In genomic region chr1:168693197-168693871, GRCh38 we compare ENCODE assay signal across 1 cellular context.
A peak's percentile ranks its signal among the peaks of the same experiment; 100 is the strongest.
TF ChIP-seq lines count a peak whose summit lies in the region.

No MANE protein-coding gene starts in this region.

TF ChIP-seq in HepG2, 621 proteins besides CTCF, POLR2A, EP300 and RAD21 (continued from another document and continues in another):
- TF ChIP-seq PRDM15 (CRISPR knock-in tag; IDR thresholded peaks at IDR 0.05) (no peak), AGO1 (IDR thresholded peaks at IDR 0.05; ENCODE audit: low read depth, low read length, poor library complexity, severe bottlenecking) (no peak), ZNF83 (CRISPR knock-in tag; IDR thresholded peaks at IDR 0.05; ENCODE audit: borderline replicate concordance) (no peak), SUZ12 (IDR thresholded peaks at IDR 0.05; ENCODE audit: low read depth, low read length) (no peak), ATF7 (IDR thresholded peaks at IDR 0.05) (no peak), ATF7 (CRISPR knock-in tag; IDR thresholded peaks at IDR 0.05) (no peak), ZNF276 (CRISPR knock-in tag; IDR thresholded peaks at IDR 0.05; ENCODE audit: low read depth) (no peak), SNAPC4 (CRISPR knock-in tag; IDR thresholded peaks at IDR 0.05) (no peak), ZNF326 (CRISPR knock-in tag; IDR thresholded peaks at IDR 0.05; ENCODE audit: borderline replicate concordance) (no peak), PAWR (CRISPR knock-in tag; IDR thresholded peaks at IDR 0.05; ENCODE audit: borderline replicate concordance) (no peak), ZNF605 (CRISPR knock-in tag; IDR thresholded peaks at IDR 0.05) (no peak), ZNF678 (CRISPR knock-in tag; IDR thresholded peaks at IDR 0.05) (no peak), PPARG (CRISPR knock-in tag; conservative IDR thresholded peaks at IDR 0.05) (peak; percentile 99), TOPORS (CRISPR knock-in tag; IDR thresholded peaks at IDR 0.05) (no peak), SALL1 (CRISPR knock-in tag; IDR thresholded peaks at IDR 0.05) (peak; percentile 69; the same call in 1 of the 2 replicates), TBX3 (IDR thresholded peaks at IDR 0.05; ENCODE audit: borderline replicate concordance) (peak; percentile 46; the same call in 1 of the 2 replicates), KDM4B (CRISPR knock-in tag; IDR thresholded peaks at IDR 0.05) (no peak), SNAPC5 (CRISPR knock-in tag; IDR thresholded peaks at IDR 0.05; ENCODE audit: borderline replicate concordance) (no peak), ZFP1 (CRISPR knock-in tag; IDR thresholded peaks at IDR 0.05) (peak; percentile 60; the same call in 1 of the 2 replicates), RBFOX2 (IDR thresholded peaks at IDR 0.05; ENCODE audit: low read depth, low read length) (no peak), WIZ (CRISPR knock-in tag; IDR thresholded peaks at IDR 0.05) (no peak), ZNF576 (CRISPR knock-in tag; IDR thresholded peaks at IDR 0.05) (no peak), ZNF205 (CRISPR knock-in tag; IDR thresholded peaks at IDR 0.05) (no peak), SMC3 (IDR thresholded peaks at IDR 0.05; ENCODE audit: low read length) (no peak), ZNF121 (CRISPR knock-in tag; IDR thresholded peaks at IDR 0.05) (no peak), ZIK1 (CRISPR knock-in tag; IDR thresholded peaks at IDR 0.05; ENCODE audit: borderline replicate concordance, low read depth) (no peak), SP2 (CRISPR knock-in tag; IDR thresholded peaks at IDR 0.05) (no peak), ZNF674 (CRISPR knock-in tag; IDR thresholded peaks at IDR 0.05; ENCODE audit: low read depth) (no peak), PRMT3 (CRISPR knock-in tag; IDR thresholded peaks at IDR 0.05; ENCODE audit: borderline replicate concordance, low read depth) (no peak), TP53 (CRISPR knock-in tag; conservative IDR thresholded peaks at IDR 0.05) (no peak), CHD4 (IDR thresholded peaks at IDR 0.05; ENCODE audit: borderline replicate concordance, low read length) (peak; percentile 53; the same call in 1 of the 2 replicates), ZNF251 (CRISPR knock-in tag; IDR thresholded peaks at IDR 0.05) (no peak), CCDC6 (CRISPR knock-in tag; IDR thresholded peaks at IDR 0.05) (no peak), ZNF160 (CRISPR knock-in tag; IDR thresholded peaks at IDR 0.05) (no peak)
- TF ChIP-seq, protein P1, sequence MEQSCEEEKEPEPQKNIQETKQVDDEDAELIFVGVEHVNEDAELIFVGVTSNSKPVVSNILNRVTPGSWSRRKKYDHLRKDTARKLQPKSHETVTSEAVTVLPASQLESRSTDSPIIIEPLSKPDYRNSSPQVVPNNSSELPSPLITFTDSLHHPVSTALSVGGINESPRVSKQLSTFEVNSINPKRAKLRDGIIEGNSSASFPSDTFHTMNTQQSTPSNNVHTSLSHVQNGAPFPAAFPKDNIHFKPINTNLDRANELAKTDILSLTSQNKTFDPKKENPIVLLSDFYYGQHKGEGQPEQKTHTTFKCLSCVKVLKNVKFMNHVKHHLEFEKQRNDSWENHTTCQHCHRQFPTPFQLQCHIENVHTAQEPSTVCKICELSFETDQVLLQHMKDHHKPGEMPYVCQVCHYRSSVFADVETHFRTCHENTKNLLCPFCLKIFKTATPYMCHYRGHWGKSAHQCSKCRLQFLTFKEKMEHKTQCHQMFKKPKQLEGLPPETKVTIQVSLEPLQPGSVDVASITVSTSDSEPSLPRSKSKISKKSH (CRISPR knock-in tag; IDR thresholded peaks at IDR 0.05; ENCODE audit: borderline replicate concordance) = no peak
- TF ChIP-seq, protein P2, sequence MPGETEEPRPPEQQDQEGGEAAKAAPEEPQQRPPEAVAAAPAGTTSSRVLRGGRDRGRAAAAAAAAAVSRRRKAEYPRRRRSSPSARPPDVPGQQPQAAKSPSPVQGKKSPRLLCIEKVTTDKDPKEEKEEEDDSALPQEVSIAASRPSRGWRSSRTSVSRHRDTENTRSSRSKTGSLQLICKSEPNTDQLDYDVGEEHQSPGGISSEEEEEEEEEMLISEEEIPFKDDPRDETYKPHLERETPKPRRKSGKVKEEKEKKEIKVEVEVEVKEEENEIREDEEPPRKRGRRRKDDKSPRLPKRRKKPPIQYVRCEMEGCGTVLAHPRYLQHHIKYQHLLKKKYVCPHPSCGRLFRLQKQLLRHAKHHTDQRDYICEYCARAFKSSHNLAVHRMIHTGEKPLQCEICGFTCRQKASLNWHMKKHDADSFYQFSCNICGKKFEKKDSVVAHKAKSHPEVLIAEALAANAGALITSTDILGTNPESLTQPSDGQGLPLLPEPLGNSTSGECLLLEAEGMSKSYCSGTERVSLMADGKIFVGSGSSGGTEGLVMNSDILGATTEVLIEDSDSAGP (CRISPR knock-in tag; IDR thresholded peaks at IDR 0.05; ENCODE audit: borderline replicate concordance) = no peak
- TF ChIP-seq, protein P3, sequence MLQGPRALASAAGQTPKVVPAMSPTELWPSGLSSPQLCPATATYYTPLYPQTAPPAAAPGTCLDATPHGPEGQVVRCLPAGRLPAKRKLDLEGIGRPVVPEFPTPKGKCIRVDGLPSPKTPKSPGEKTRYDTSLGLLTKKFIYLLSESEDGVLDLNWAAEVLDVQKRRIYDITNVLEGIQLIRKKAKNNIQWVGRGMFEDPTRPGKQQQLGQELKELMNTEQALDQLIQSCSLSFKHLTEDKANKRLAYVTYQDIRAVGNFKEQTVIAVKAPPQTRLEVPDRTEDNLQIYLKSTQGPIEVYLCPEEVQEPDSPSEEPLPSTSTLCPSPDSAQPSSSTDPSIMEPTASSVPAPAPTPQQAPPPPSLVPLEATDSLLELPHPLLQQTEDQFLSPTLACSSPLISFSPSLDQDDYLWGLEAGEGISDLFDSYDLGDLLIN (CRISPR knock-in tag; IDR thresholded peaks at IDR 0.05; ENCODE audit: borderline replicate concordance) = no peak
- TF ChIP-seq, protein P4, sequence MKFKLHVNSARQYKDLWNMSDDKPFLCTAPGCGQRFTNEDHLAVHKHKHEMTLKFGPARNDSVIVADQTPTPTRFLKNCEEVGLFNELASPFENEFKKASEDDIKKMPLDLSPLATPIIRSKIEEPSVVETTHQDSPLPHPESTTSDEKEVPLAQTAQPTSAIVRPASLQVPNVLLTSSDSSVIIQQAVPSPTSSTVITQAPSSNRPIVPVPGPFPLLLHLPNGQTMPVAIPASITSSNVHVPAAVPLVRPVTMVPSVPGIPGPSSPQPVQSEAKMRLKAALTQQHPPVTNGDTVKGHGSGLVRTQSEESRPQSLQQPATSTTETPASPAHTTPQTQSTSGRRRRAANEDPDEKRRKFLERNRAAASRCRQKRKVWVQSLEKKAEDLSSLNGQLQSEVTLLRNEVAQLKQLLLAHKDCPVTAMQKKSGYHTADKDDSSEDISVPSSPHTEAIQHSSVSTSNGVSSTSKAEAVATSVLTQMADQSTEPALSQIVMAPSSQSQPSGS (CRISPR knock-in tag; IDR thresholded peaks at IDR 0.05) = 0 out of 2 replicates have a peak, but pooled peaks have one; percentile 25
- TF ChIP-seq, protein P5, sequence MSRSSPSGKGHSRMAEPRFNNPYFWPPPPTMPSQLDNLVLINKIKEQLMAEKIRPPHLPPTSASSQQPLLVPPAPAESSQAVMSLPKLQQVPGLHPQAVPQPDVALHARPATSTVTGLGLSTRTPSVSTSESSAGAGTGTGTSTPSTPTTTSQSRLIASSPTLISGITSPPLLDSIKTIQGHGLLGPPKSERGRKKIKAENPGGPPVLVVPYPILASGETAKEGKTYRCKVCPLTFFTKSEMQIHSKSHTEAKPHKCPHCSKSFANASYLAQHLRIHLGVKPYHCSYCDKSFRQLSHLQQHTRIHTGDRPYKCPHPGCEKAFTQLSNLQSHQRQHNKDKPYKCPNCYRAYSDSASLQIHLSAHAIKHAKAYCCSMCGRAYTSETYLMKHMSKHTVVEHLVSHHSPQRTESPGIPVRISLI (CRISPR knock-in tag; IDR thresholded peaks at IDR 0.05; ENCODE audit: borderline replicate concordance) = no peak
- TF ChIP-seq, protein P6, sequence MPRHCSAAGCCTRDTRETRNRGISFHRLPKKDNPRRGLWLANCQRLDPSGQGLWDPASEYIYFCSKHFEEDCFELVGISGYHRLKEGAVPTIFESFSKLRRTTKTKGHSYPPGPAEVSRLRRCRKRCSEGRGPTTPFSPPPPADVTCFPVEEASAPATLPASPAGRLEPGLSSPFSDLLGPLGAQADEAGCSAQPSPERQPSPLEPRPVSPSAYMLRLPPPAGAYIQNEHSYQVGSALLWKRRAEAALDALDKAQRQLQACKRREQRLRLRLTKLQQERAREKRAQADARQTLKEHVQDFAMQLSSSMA (CRISPR knock-in tag; IDR thresholded peaks at IDR 0.05) = no peak
